2 cellular contexts compared by ENCODE assay signal in the genomic region with DNA sequence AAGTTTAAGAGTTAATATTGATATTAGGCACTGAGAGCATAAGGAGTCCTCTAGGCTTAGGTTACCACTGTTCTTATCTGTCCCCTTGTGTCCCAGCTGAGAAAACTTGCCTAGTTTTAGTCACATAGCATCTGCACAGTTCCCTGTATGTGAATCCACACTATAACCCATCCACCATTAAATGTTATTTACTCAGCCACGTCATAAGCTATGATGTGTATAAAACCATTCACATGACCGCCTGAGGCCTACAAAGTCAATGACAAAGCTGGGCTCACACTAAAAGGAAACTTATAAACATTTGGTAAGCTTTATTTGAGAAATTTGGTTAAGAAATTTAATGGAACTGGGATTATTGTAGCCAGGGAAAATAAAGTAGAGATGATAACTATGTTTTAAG.
A peak's percentile ranks its signal among the peaks of the same experiment; 100 is the strongest.
TF ChIP-seq lines count a peak whose summit lies in the region.

No MANE protein-coding gene starts in this region.

TF ChIP-seq in HepG2, 621 proteins besides CTCF, POLR2A, EP300 and RAD21:
- TF ChIP-seq, protein P1, sequence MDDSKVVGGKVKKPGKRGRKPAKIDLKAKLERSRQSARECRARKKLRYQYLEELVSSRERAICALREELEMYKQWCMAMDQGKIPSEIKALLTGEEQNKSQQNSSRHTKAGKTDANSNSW (CRISPR knock-in tag; IDR thresholded peaks at IDR 0.05; ENCODE audit: borderline replicate concordance): no peak
- TF ChIP-seq NR2F6 (IDR thresholded peaks at IDR 0.05) (no peak), NR2F6 (CRISPR knock-in tag; IDR thresholded peaks at IDR 0.05) (no peak), ZNF607 (CRISPR knock-in tag; IDR thresholded peaks at IDR 0.05; ENCODE audit: borderline replicate concordance) (no peak), CREB1 (IDR thresholded peaks at IDR 0.05) (peak; percentile 55), CREB1 (CRISPR knock-in tag; IDR thresholded peaks at IDR 0.05) (no peak), ZNF329 (CRISPR knock-in tag; IDR thresholded peaks at IDR 0.05; ENCODE audit: low read depth) (no peak), ZNF430 (CRISPR knock-in tag; IDR thresholded peaks at IDR 0.05) (no peak), ZKSCAN5 (CRISPR knock-in tag; IDR thresholded peaks at IDR 0.05) (no peak), ZNF230 (CRISPR knock-in tag; IDR thresholded peaks at IDR 0.05) (no peak)
- TF ChIP-seq, protein P2, sequence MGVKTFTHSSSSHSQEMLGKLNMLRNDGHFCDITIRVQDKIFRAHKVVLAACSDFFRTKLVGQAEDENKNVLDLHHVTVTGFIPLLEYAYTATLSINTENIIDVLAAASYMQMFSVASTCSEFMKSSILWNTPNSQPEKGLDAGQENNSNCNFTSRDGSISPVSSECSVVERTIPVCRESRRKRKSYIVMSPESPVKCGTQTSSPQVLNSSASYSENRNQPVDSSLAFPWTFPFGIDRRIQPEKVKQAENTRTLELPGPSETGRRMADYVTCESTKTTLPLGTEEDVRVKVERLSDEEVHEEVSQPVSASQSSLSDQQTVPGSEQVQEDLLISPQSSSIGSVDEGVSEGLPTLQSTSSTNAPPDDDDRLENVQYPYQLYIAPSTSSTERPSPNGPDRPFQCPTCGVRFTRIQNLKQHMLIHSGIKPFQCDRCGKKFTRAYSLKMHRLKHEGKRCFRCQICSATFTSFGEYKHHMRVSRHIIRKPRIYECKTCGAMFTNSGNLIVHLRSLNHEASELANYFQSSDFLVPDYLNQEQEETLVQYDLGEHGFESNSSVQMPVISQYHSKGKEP (CRISPR knock-in tag; IDR thresholded peaks at IDR 0.05): no peak

TF ChIP-seq in endothelial cell of umbilical vein, 7 proteins besides CTCF, POLR2A, EP300 and RAD21:
- TF ChIP-seq FOS (IDR thresholded peaks at IDR 0.05; ENCODE audit: borderline replicate concordance, insufficient read depth, low read length) (no peak), POLR2AphosphoS5 (IDR thresholded peaks at IDR 0.05; ENCODE audit: insufficient read depth, low read depth, low read length) (no peak), MYC (IDR thresholded peaks at IDR 0.05; ENCODE audit: low read depth, low read length) (no peak), EZH2 (IDR thresholded peaks at IDR 0.05; ENCODE audit: borderline replicate concordance, low read depth, low read length, severe bottlenecking) (no peak)
